In genomic region chr1:236096660-236097482, GRCh38 we compare ENCODE assay signal across 8 cellular contexts. TPM values are rescaled to one million over a fixed set of nuclear protein-coding genes. Genes with fewer than 3 reads are reported as not detected.
DNase-seq lines count a peak whose midpoint lies in the region; ATAC-seq and TF ChIP-seq lines count a peak whose summit lies in the region.
"Not testable (repeated sequence)": the region's sequence is repeated elsewhere in the genome, so short reads cannot be mapped to it uniquely, and the experiment has no call there.

No MANE protein-coding gene starts in this region.

- not testable (repeated sequence) for H3K4me3 Mint-ChIP-seq in progenitor cell of endocrine pancreas (ENCODE audit: low read depth)
- peak overlapping the region in 1 of 2 donors; percentile 47 for H3K4me3 Mint-ChIP-seq in stimulated activated naive B cell treated with anti-CD40 and anti-IgM and Interleukin-4, amounts not matched to agents 10 μg/mL and 1 μg/mL and 100 μg/mL, for 72 hours

- H3K27me3 Mint-ChIP-seq in progenitor cell of endocrine pancreas: not testable (repeated sequence)
- peaks cover 20 to 26% of the 10 kb centered on the region in 2 donors for H3K27me3 Mint-ChIP-seq in stimulated activated naive B cell treated with anti-CD40 and anti-IgM and Interleukin-4, amounts not matched to agents 10 μg/mL and 1 μg/mL and 100 μg/mL, for 72 hours

- H3K9me3 Mint-ChIP-seq in progenitor cell of endocrine pancreas (ENCODE audit: low read depth): peaks cover 13% of the 10 kb centered on the region
- not testable (repeated sequence) for H3K9me3 Mint-ChIP-seq in stimulated activated naive B cell treated with anti-CD40 and anti-IgM and Interleukin-4, amounts not matched to agents 10 μg/mL and 1 μg/mL and 100 μg/mL, for 72 hours

- peak overlapping the region; percentile 92 for H3K27ac Mint-ChIP-seq in progenitor cell of endocrine pancreas
- peak overlapping the region; percentile 94 for H3K27ac Mint-ChIP-seq in stimulated activated naive B cell treated with anti-CD40 and anti-IgM and Interleukin-4, amounts not matched to agents 10 μg/mL and 1 μg/mL and 100 μg/mL, for 72 hours

- H3K36me3 Mint-ChIP-seq in progenitor cell of endocrine pancreas (ENCODE audit: insufficient read depth); stimulated activated naive B cell treated with anti-CD40 and anti-IgM and Interleukin-4, amounts not matched to agents 10 μg/mL and 1 μg/mL and 100 μg/mL, for 72 hours: not testable (repeated sequence)

- peak; percentile 87 to 88 for ATAC-seq in stimulated activated naive B cell treated with anti-CD40 and anti-IgM and Interleukin-4, amounts not matched to agents 10 μg/mL and 1 μg/mL and 100 μg/mL, for 72 hours (replicated peaks)

- peak; percentile 57 for DNase-seq in Daoy (ENCODE audit: low read depth)
- DNase-seq in HT1080 (ENCODE audit: low read depth): peak; percentile 59
- peak; percentile 75 for DNase-seq in RPMI7951 (ENCODE audit: low read depth)
- DNase-seq in activated CD8-positive, alpha-beta memory T cell treated with anti-CD3 and anti-CD28 coated beads, Interleukin-2, amount 50 U/mL, for 1 hour (ENCODE audit: extremely low read depth): peak; percentile 51
- DNase-seq in central memory CD4-positive, alpha-beta T cell: peak; percentile 28
- DNase-seq in hypothalamus (lab: John Stamatoyannopoulos, UW): peak in 37 of 51 donors; percentile 3 to 96 (median 41)
- DNase-seq in progenitor cell of endocrine pancreas (ENCODE audit: low spot score, unreplicated experiment): peak; percentile 74
- DNase-seq in stimulated activated naive B cell treated with anti-CD40 and anti-IgM and Interleukin-4, amounts not matched to agents 10 μg/mL and 1 μg/mL and 100 μg/mL, for 72 hours: peak; percentile 84

- H3K4me1 Mint-ChIP-seq in progenitor cell of endocrine pancreas (ENCODE audit: low read depth); stimulated activated naive B cell treated with anti-CD40 and anti-IgM and Interleukin-4, amounts not matched to agents 10 μg/mL and 1 μg/mL and 100 μg/mL, for 72 hours: not testable (repeated sequence)

- not testable (repeated sequence) for TF ChIP-seq CTCF in progenitor cell of endocrine pancreas (IDR thresholded peaks at IDR 0.05; ENCODE audit: unreplicated experiment)

RNA-seq across cellular contexts. Expression of gene NID1, which starts 32.0 kb away (rescaled TPM):
- total RNA-seq in Daoy (2014; rRNA removed; shearing (Covaris generic)): 5.8 and 7.6 TPM in 2 replicates
- total RNA-seq in HT1080 (2014; rRNA removed; shearing (Covaris generic)): 15.7 and 17.5 TPM in 2 replicates
- 23.6 and 31.8 TPM in 2 replicates for polyA plus RNA-seq in HT1080 (2015; cell fraction: cytosol; rRNA removed)
- 118 and 137 TPM in 2 replicates for polyA plus RNA-seq in HT1080 (2015; cell fraction: nucleus; rRNA removed)
- total RNA-seq in RPMI7951 (2014; rRNA removed; shearing (Covaris generic)): 50.9 and 60.2 TPM in 2 replicates
- 21.0 and 24.4 TPM in 2 replicates for total RNA-seq in progenitor cell of endocrine pancreas

RNA-seq across cellular contexts. Expression of gene GPR137B, which starts 45.5 kb away (rescaled TPM):
- total RNA-seq in Daoy (2014; rRNA removed; shearing (Covaris generic)): 4.6 and 12.2 TPM in 2 replicates
- total RNA-seq in HT1080 (2014; rRNA removed; shearing (Covaris generic)): 6.1 and 6.4 TPM in 2 replicates
- polyA plus RNA-seq in HT1080 (2015; cell fraction: cytosol; rRNA removed): 11.6 and 15.8 TPM in 2 replicates
- 7.8 and 9.3 TPM in 2 replicates for polyA plus RNA-seq in HT1080 (2015; cell fraction: nucleus; rRNA removed)
- total RNA-seq in RPMI7951 (2014; rRNA removed; shearing (Covaris generic)): 6.6 and 8.2 TPM in 2 replicates
- total RNA-seq in progenitor cell of endocrine pancreas: 6.9 and 9.5 TPM in 2 replicates

Comparison
In these comparisons a context has a peak if more than half of its experiments do, and no peak if none do; other contexts are left out.
1. Peak in every context shown above with its lines: DNase-seq and ATAC-seq.
2. DNase-seq: peak in every context shown above with its lines; median percentile 84 in stimulated activated naive B cell treated with anti-CD40 and anti-IgM and Interleukin-4, amounts not matched to agents 10 μg/mL and 1 μg/mL and 100 μg/mL, for 72 hours; 75 in RPMI7951; 74 in progenitor cell of endocrine pancreas; 59 in HT1080; 57 in Daoy; 51 in activated CD8-positive, alpha-beta memory T cell treated with anti-CD3 and anti-CD28 coated beads, Interleukin-2, amount 50 U/mL, for 1 hour; 41 in hypothalamus; 28 in central memory CD4-positive, alpha-beta T cell.